ENCODE assay signal across 21 cellular contexts in the genomic region with DNA sequence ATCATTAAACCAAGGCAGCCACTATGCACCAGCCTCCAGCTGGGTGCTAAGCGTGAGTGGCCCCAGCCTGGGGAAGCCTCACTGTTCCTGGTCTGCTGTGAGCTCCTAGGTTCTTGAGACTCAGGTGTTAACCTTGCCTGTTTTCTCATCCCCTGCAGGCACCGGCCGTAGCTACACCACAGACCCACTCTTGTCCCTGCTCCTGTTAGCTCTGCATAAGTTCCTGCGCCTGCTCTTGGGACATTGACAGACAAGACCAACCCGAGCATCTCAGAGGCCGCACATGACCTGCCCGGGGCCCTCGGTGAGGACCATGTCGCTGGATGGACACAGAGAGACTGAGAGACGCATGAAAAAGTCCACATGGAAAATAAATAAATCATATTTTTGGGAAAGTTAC. TPM values are rescaled to one million over a fixed set of nuclear protein-coding genes. Genes with fewer than 3 reads are reported as not detected.
"Had no signal": no experiment of that assay in that cellular context is flagged by ENCODE, and none has a peak within 500 bp of the region (broad histone marks: within the 10 kb centered on the region; RNA-seq: fewer than 3 reads in every experiment).

No MANE protein-coding gene starts in this region.

- FAIRE-seq: colon, endothelial cell of umbilical vein, islet of Langerhans had no signal

- H3K4me3 ChIP-seq: left ventricle myocardium inferior, lower lobe of right lung, neural progenitor cell, psoas muscle, spleen, tibial nerve had no signal

- H3K27ac ChIP-seq: left ventricle myocardium inferior, lower lobe of right lung, neural progenitor cell, psoas muscle, spleen, tibial nerve had no signal

- ATAC-seq: lower lobe of right lung; sciatic nerve; stimulated activated memory B cell treated with anti-CD40 and anti-IgM and Interleukin-4, amounts not matched to agents 10 μg/mL and 1 μg/mL and 100 μg/mL, for 72 hours had no signal

- H3K4me1 ChIP-seq: left ventricle myocardium inferior, lower lobe of right lung, neural progenitor cell, psoas muscle, spleen, tibial nerve had no signal

- DNase-seq: dermis blood vessel endothelial cell; foreskin melanocyte; hippocampal formation; left ventricle myocardium inferior; lower lobe of right lung; midbrain; occipital lobe; psoas muscle; retina; spleen; stimulated activated CD4-positive, alpha-beta T cell treated with anti-CD3 and anti-CD28 coated beads, Interleukin-15, amount 100 ng/mL, for 24 hours; stimulated activated CD4-positive, alpha-beta T cell treated with anti-CD3 and anti-CD28 coated beads, Interleukin-1b, Interleukin-23, amount 100 ng/mL, for 48 hours; stimulated activated CD4-positive, alpha-beta T cell treated with anti-CD3 and anti-CD28 coated beads, Interleukin-4, amount 100 ng/mL, for 24 hours had no signal

- H3K27me3 ChIP-seq: neural progenitor cell had no signal

- H3K4me2 ChIP-seq: neural progenitor cell had no signal

RNA-seq across cellular contexts. Expression of gene VSTM2B, which starts 37.9 kb away (rescaled TPM):
- polyA plus RNA-seq: endothelial cell of umbilical vein, esophagus, psoas muscle, spleen had no signal
